ENCODE assay signal across 8 cellular contexts in genomic region chr4:73259552-73260140, GRCh38. TPM values are rescaled to one million over a fixed set of nuclear protein-coding genes. Genes with fewer than 3 reads are reported as not detected.
DNase-seq lines count a peak whose midpoint lies in the region; ATAC-seq, FAIRE-seq and TF ChIP-seq lines count a peak whose summit lies in the region.

No MANE protein-coding gene starts in this region.

- TF ChIP-seq RAD21 in A549 (conservative IDR thresholded peaks at IDR 0.05 in 1 of 2, IDR thresholded peaks at IDR 0.05 in 1 of 2), result no peak

- H3K27me3 ChIP-seq in effector memory CD4-positive, alpha-beta T cell (replicated peaks; ENCODE audit: control insufficient read depth, insufficient read depth, low read length, poor library complexity, severe bottlenecking), result no peaks in the 10 kb centered on the region

- TF ChIP-seq EP300 in A549 (IDR thresholded peaks at IDR 0.05), result no peak

- under 1% methylated on average over 9 of the region's 9 CpGs for WGBS in A549 (ENCODE audit: missing lambda C conversion rate)

- FAIRE-seq in A549 (lab: Jason Lieb, UNC), result no peak

- H3K36me3 ChIP-seq in effector memory CD4-positive, alpha-beta T cell (ENCODE audit: control insufficient read depth, insufficient read depth, low read length), result no peaks in the 10 kb centered on the region

- CTCF ChIA-PET in A549 (lab: Yijun Ruan, JAX), result interaction anchor here (0.9 to 1.1 kb wide), 2 partner anchors 41 to 49 kb away, joined by 3 to 4 read pairs; no protein-coding TSS in a partner anchor

- DNase-seq in A549 (ENCODE audit: low read depth in 1 of 2, low spot score in 1 of 2) (no peak), SK-MEL-5 (ENCODE audit: low read depth, low spot score) (peak; percentile 43), T-helper 9 cell (no peak), SIG-M5 treated with dmso at 0.1 percent for 504 hours (lab: John Stamatoyannopoulos, UW; ENCODE audit: unreplicated experiment) (no peak)
- DNase-seq in effector memory CD4-positive, alpha-beta T cell, result no peak
- DNase-seq in natural killer cell treated with Interleukin-12 subunit alpha and Interleukin-12 subunit beta and Interleukin-15 and Interleukin-18, amount 100 ng/mL, for 72 hours (ENCODE audit: low spot score), result no peak

- in situ Hi-C loops in SK-MEL-5 (cut with HindIII; ENCODE audit: low pct_unique_long_range_greater_than_20kb, low sequenced_read_pairs), result no loop called here

- H3K4me3 ChIP-seq in A549, result peak overlapping the region; percentile 74
- H3K4me3 ChIP-seq in effector memory CD4-positive, alpha-beta T cell (ENCODE audit: insufficient read depth, low read depth, low read length, poor library complexity, severe bottlenecking), result peak overlapping the region; percentile 81

- H3K9me3 ChIP-seq in A549, result no peaks in the 10 kb centered on the region
- H3K9me3 ChIP-seq in effector memory CD4-positive, alpha-beta T cell (ENCODE audit: control insufficient read depth, low read length), result no peaks in the 10 kb centered on the region

- H3K4me1 Mint-ChIP-seq in natural killer cell treated with Interleukin-12 subunit alpha and Interleukin-12 subunit beta and Interleukin-15 and Interleukin-18, amount 100 ng/mL, for 72 hours (ENCODE audit: low read depth in 2 of 2), result peaks cover 28 to 37% of the 10 kb centered on the region in 2 donors

- H3K27me3 Mint-ChIP-seq in natural killer cell treated with Interleukin-12 subunit alpha and Interleukin-12 subunit beta and Interleukin-15 and Interleukin-18, amount 100 ng/mL, for 72 hours, result no peaks in the 10 kb centered on the region

- H3K4me3 Mint-ChIP-seq in natural killer cell treated with Interleukin-12 subunit alpha and Interleukin-12 subunit beta and Interleukin-15 and Interleukin-18, amount 100 ng/mL, for 72 hours, result peak overlapping the region; percentile 98

- POLR2A ChIA-PET in A549 (lab: Yijun Ruan, JAX), result interaction anchor here (0.7 to 2.3 kb wide), 6 partner anchors 9 to 221 kb away, joined by 3 to 10 read pairs (median 4); no protein-coding TSS in a partner anchor

- no peaks in the 10 kb centered on the region for H3K9me3 Mint-ChIP-seq in natural killer cell treated with Interleukin-12 subunit alpha and Interleukin-12 subunit beta and Interleukin-15 and Interleukin-18, amount 100 ng/mL, for 72 hours

- TF ChIP-seq CTCF in A549 (IDR thresholded peaks at IDR 0.05), result no peak

- ATAC-seq in A549, result peak in 1 of 2 experiments; percentile 42; a peak in 3 of 6 replicates
- ATAC-seq in GM18498 (IDR thresholded peaks at IDR 0.05; ENCODE audit: unreplicated experiment), result peak; percentile 12
- ATAC-seq in HG02973 (IDR thresholded peaks at IDR 0.05; ENCODE audit: unreplicated experiment), result peak; percentile 7
- peak in 1 of 2 donors; percentile 1 for ATAC-seq in natural killer cell treated with Interleukin-12 subunit alpha and Interleukin-12 subunit beta and Interleukin-15 and Interleukin-18, amount 100 ng/mL, for 72 hours

- peaks cover 23% of the 10 kb centered on the region; the same call in 2 of the 3 replicates for H3K4me1 ChIP-seq in A549
- peaks cover 9% of the 10 kb centered on the region for H3K4me1 ChIP-seq in effector memory CD4-positive, alpha-beta T cell (ENCODE audit: control insufficient read depth, insufficient read depth, low read length, poor library complexity, severe bottlenecking)

- peak overlapping the region; percentile 93 to 97 for H3K27ac Mint-ChIP-seq in natural killer cell treated with Interleukin-12 subunit alpha and Interleukin-12 subunit beta and Interleukin-15 and Interleukin-18, amount 100 ng/mL, for 72 hours

- TF ChIP-seq POLR2A in A549 (IDR thresholded peaks at IDR 0.05; ENCODE audit: low read length), result no peak

- peaks cover 6% of the 10 kb centered on the region for H3K36me3 Mint-ChIP-seq in natural killer cell treated with Interleukin-12 subunit alpha and Interleukin-12 subunit beta and Interleukin-15 and Interleukin-18, amount 100 ng/mL, for 72 hours

- H3K4me2 ChIP-seq in A549, result peak overlapping the region; percentile 83

- peak overlapping the region; percentile 99 to 100 for H3K27ac ChIP-seq in A549
- H3K27ac ChIP-seq in effector memory CD4-positive, alpha-beta T cell (ENCODE audit: insufficient read depth, low read length, poor library complexity, severe bottlenecking), result peak overlapping the region; percentile 96

TF ChIP-seq in A549, 52 proteins besides CTCF, POLR2A, EP300 and RAD21:
- no peak for TF ChIP-seq REST (IDR thresholded peaks at IDR 0.05)
- TF ChIP-seq FOXS1 (CRISPR knock-in tag; IDR thresholded peaks at IDR 0.05), result no peak
- TF ChIP-seq SREBF2 (IDR thresholded peaks at IDR 0.05), result no peak
- no peak for TF ChIP-seq CHD4 (IDR thresholded peaks at IDR 0.05; ENCODE audit: borderline replicate concordance)
- no peak for TF ChIP-seq ELK1 (IDR thresholded peaks at IDR 0.05; ENCODE audit: low read depth, low read length)
- TF ChIP-seq EHF (CRISPR knock-in tag; IDR thresholded peaks at IDR 0.05), result no peak
- no peak for TF ChIP-seq KDM5A (IDR thresholded peaks at IDR 0.05)
- no peak for TF ChIP-seq HEYL (CRISPR knock-in tag; IDR thresholded peaks at IDR 0.05)
- TF ChIP-seq ESRRA (IDR thresholded peaks at IDR 0.05; ENCODE audit: borderline replicate concordance, low read length), result no peak
- no peak for TF ChIP-seq JUNB (IDR thresholded peaks at IDR 0.05)
- no peak for TF ChIP-seq ATOH8 (CRISPR knock-in tag; IDR thresholded peaks at IDR 0.05; ENCODE audit: low read depth)
- TF ChIP-seq ZFP36 (IDR thresholded peaks at IDR 0.05; ENCODE audit: borderline replicate concordance, partially characterized antibody), result no peak
- TF ChIP-seq TFCP2L1 (CRISPR knock-in tag; IDR thresholded peaks at IDR 0.05), result no peak

RNA-seq across cellular contexts. Expression of gene ANKRD17, which starts 1.0 kb away (rescaled TPM):
- polyA plus RNA-seq in A549 (2011; rRNA removed) (43.5 and 46.3 TPM in 2 replicates), A549 (2017; fragmentation: RNase III; extraction: RNeasy Plus Mini Kit Qiagen cat#74134 plus additional on column Dnase treatment) (17.5 to 19.0 TPM (median 18.1 TPM) in 3 replicates)
- polyA plus RNA-seq in A549 (2012; cell fraction: cytosol; rRNA removed), result 11.1 and 14.3 TPM in 2 replicates
- 13.6 and 16.5 TPM in 2 replicates for polyA plus RNA-seq in A549 (2012; cell fraction: nucleus; rRNA removed)
- polyA minus RNA-seq in A549 (2011; rRNA and poly(A)+ RNA removed), result 79.5 and 82.3 TPM in 2 replicates
- 32.2 and 36.5 TPM in 2 replicates for total RNA-seq in SK-MEL-5 (2014; rRNA removed; shearing (Covaris generic))
- 25.1 and 41.8 TPM in 2 replicates for polyA plus RNA-seq in SK-MEL-5 (2015; cell fraction: cytosol; rRNA removed)
- polyA plus RNA-seq in SK-MEL-5 (2015; cell fraction: nucleus; rRNA removed), result 38.2 and 57.2 TPM in 2 replicates
- total RNA-seq in natural killer cell treated with Interleukin-12 subunit alpha and Interleukin-12 subunit beta and Interleukin-15 and Interleukin-18, amount 100 ng/mL, for 72 hours, result 10 to 100 TPM; 63.5 to 88.6 TPM
